In the genomic region with DNA sequence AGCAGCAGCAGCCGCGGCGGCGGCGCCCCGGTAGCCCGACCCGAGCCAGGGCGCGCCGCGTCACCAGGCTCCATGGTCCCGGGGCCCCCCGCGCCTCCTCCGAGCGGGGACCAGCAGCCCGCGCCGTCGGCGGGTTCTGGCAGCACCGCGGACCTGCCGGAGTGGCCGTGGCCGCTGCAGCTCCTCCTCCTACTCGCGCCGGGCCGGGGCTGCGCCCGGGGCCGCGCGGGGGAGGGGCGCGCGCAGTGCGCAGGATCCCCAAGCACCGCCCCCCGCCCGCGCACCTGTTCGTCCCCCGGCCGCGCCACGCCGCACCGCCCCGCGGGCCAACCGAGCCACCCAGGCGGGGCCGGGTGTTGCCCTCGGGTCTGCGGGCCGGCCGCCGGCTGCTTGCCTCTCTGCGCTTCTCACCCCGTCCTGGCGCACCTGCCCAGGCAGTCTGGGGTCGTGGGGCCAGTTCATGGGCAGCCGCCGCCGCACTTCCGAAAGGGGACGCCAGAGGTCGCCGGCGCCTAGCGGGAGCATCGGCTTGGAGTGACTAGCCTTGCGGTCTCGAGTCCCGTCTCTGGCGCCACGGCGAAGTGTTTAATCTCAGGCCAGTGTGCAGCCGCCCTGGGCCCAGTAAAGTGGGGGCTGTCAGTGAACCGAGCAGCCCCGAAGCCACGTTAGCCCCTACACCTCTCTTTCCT, we compare ENCODE assay signal across 8 cellular contexts. TPM values are rescaled to one million over a fixed set of nuclear protein-coding genes. Genes with fewer than 3 reads are reported as not detected.
DNase-seq lines count a peak whose midpoint lies in the region; ATAC-seq, FAIRE-seq and TF ChIP-seq lines count a peak whose summit lies in the region.

TSS of gene SLC9A7 (minus strand) at position 163 of the 689 bp plus-strand sequence. CDS start at position 74, 89 bp downstream.

- POLR2A ChIA-PET in SK-N-SH (lab: Yijun Ruan, JAX), result no interaction called here

- no peak within 1 kb of the TSS for H4K91ac ChIP-seq in H9 (ENCODE audit: insufficient read length, low read depth, low read length)

- H3K18ac ChIP-seq in H9 (ENCODE audit: insufficient read length, low read depth, low read length), result no peak within 1 kb of the TSS

- TF ChIP-seq CTCF in GM06990 (IDR thresholded peaks at IDR 0.05; ENCODE audit: insufficient read depth, low read length, poor library complexity, severe bottlenecking) (peak; percentile 74), H9 (conservative IDR thresholded peaks at IDR 0.05) (peak; percentile 79), SK-N-SH (IDR thresholded peaks at IDR 0.05) (peak; percentile 77), glutamatergic neuron (IDR thresholded peaks at IDR 0.05; ENCODE audit: partially characterized antibody, unreplicated experiment) (peak; percentile 79), pancreas (IDR thresholded peaks at IDR 0.05) (peak; percentile 68 to 77 (median 70)), tibial nerve (IDR thresholded peaks at IDR 0.05) (peak; percentile 74 to 91 (median 83))

- H3K4me3 ChIP-seq in GM06990 (replicated peaks; ENCODE audit: low read depth, low read length) (peak within 1 kb of the TSS; percentile 82), MG63 (peak within 1 kb of the TSS; percentile 37), SK-N-SH (ENCODE audit: low read depth in 2 of 2, low read length in 1 of 2) (peak within 1 kb of the TSS; percentile 60 to 64), pancreas (peak within 1 kb of the TSS; percentile 23 to 60 (median 47)), tibial nerve (peak within 1 kb of the TSS; percentile 17 to 62 (median 39))

- H3K4me1 ChIP-seq in H9 (ENCODE audit: insufficient read depth, low read length), result peaks cover 5% of the 10 kb centered on the region; the same call in 1 of the 2 replicates
- H3K4me1 ChIP-seq in SK-N-SH (ENCODE audit: control insufficient read depth in 1 of 2, insufficient read depth in 2 of 2, low read depth in 1 of 2, low read length in 1 of 2), result peaks cover 6 to 9% of the 10 kb centered on the region in 2 experiments; a peak in 2 of 4 replicates
- H3K4me1 ChIP-seq in pancreas, result no peaks in the 10 kb centered on the region
- peaks cover 0 to 12% (median 0%) of the 10 kb centered on the region in 4 donors for H3K4me1 ChIP-seq in tibial nerve

- H4K8ac ChIP-seq in H9 (replicated peaks; ENCODE audit: insufficient read length, low read depth, low read length), result no peak within 1 kb of the TSS

- no peak within 1 kb of the TSS; the same call in 1 of the 2 replicates for H3K14ac ChIP-seq in H9 (ENCODE audit: insufficient read depth, low read length)

- no peak within 1 kb of the TSS for H2BK120ac ChIP-seq in H9 (ENCODE audit: low read depth, low read length, poor library complexity, severe bottlenecking)

- H3K27ac Mint-ChIP-seq in H9 (peak within 1 kb of the TSS in 2 of 3 experiments; percentile 4 to 50; a peak in 3 of 7 replicates), glutamatergic neuron (ENCODE audit: unreplicated experiment) (peak within 1 kb of the TSS; percentile 64)
- peak within 1 kb of the TSS; percentile 82 for H3K27ac Mint-ChIP-seq in activated naive CD4-positive, alpha-beta T cell treated with anti-CD3 and anti-CD28 coated beads for 36 hours

- no peak within 1 kb of the TSS for H2AK5ac ChIP-seq in H9 (ENCODE audit: insufficient read length, low read length)

- no peak for TF ChIP-seq POLR2A in tibial nerve (IDR thresholded peaks at IDR 0.05)

- H3K9ac ChIP-seq in H9 (ENCODE audit: extremely low read depth, insufficient read length, low read length) (peak within 1 kb of the TSS; percentile 27), SK-N-SH (peak within 1 kb of the TSS; percentile 54)

- peaks cover 4 to 9% (median 7%) of the 10 kb centered on the region in 3 experiments; a peak in 4 of 7 replicates for H3K36me3 Mint-ChIP-seq in H9 (ENCODE audit: insufficient read depth in 1 of 3, low read depth in 3 of 3)
- H3K36me3 Mint-ChIP-seq in activated naive CD4-positive, alpha-beta T cell treated with anti-CD3 and anti-CD28 coated beads for 36 hours (ENCODE audit: low read depth), result peaks cover 1% of the 10 kb centered on the region
- no peaks in the 10 kb centered on the region for H3K36me3 Mint-ChIP-seq in glutamatergic neuron (ENCODE audit: unreplicated experiment)

- H3K9me3 ChIP-seq in H9 (ENCODE audit: control insufficient read depth, low read depth, low read length) (peaks cover 17% of the 10 kb centered on the region), MG63 (no peaks in the 10 kb centered on the region), SK-N-SH (peaks cover 6% of the 10 kb centered on the region; the same call in 1 of the 2 replicates), pancreas (no peaks in the 10 kb centered on the region), tibial nerve (no peaks in the 10 kb centered on the region)

- no peak within 1 kb of the TSS for H3K23ac ChIP-seq in H9 (ENCODE audit: insufficient read length, low read depth, low read length)

- H3K4me1 Mint-ChIP-seq in H9, result peaks cover 33 to 35% of the 10 kb centered on the region in 2 experiments
- H3K4me1 Mint-ChIP-seq in activated naive CD4-positive, alpha-beta T cell treated with anti-CD3 and anti-CD28 coated beads for 36 hours (ENCODE audit: low read depth), result peaks cover 24% of the 10 kb centered on the region
- peaks cover 2% of the 10 kb centered on the region for H3K4me1 Mint-ChIP-seq in glutamatergic neuron (ENCODE audit: low read depth, unreplicated experiment)

- no peak within 1 kb of the TSS for H2BK5ac ChIP-seq in H9 (ENCODE audit: insufficient read length, low read length)

- H3K79me1 ChIP-seq in H9 (ENCODE audit: insufficient read depth, low read depth, low read length, poor library complexity, severe bottlenecking), result no peaks in the 10 kb centered on the region

- H2AFZ ChIP-seq in H9 (ENCODE audit: low read length) (no peak within 1 kb of the TSS), SK-N-SH (ENCODE audit: low read depth) (peak within 1 kb of the TSS; percentile 92)

- TF ChIP-seq RAD21 in SK-N-SH (IDR thresholded peaks at IDR 0.05; ENCODE audit: low read length), result peak; percentile 78

- H3K27ac ChIP-seq in H9 (ENCODE audit: insufficient read length, low read depth, low read length) (no peak within 1 kb of the TSS), SK-N-SH (ENCODE audit: low read depth in 2 of 2, low read length in 1 of 2) (peak within 1 kb of the TSS in 1 of 2 experiments; percentile 33; a peak in 2 of 4 replicates), pancreas (peak within 1 kb of the TSS in 3 of 4 donors; percentile 52 to 71 (median 62)), tibial nerve (peak within 1 kb of the TSS in 3 of 4 donors; percentile 3 to 70 (median 26))

- no peak within 1 kb of the TSS for H2BK12ac ChIP-seq in H9 (ENCODE audit: insufficient read length, low read depth, low read length)

- H2BK15ac ChIP-seq in H9 (ENCODE audit: low read depth, low read length), result no peak within 1 kb of the TSS

- peaks cover 81 to 85% of the 10 kb centered on the region in 2 experiments for H3K9me3 Mint-ChIP-seq in H9
- no peaks in the 10 kb centered on the region for H3K9me3 Mint-ChIP-seq in activated naive CD4-positive, alpha-beta T cell treated with anti-CD3 and anti-CD28 coated beads for 36 hours
- peaks cover 2% of the 10 kb centered on the region for H3K9me3 Mint-ChIP-seq in glutamatergic neuron (ENCODE audit: unreplicated experiment)

- no peaks in the 10 kb centered on the region for H3K27me3 ChIP-seq in GM06990 (replicated peaks; ENCODE audit: control insufficient read depth, insufficient read depth, low read length)
- no peaks in the 10 kb centered on the region for H3K27me3 ChIP-seq in H9 (ENCODE audit: insufficient read depth, low read length)
- no peaks in the 10 kb centered on the region for H3K27me3 ChIP-seq in MG63
- peaks cover 17% of the 10 kb centered on the region; the same call in 1 of the 2 replicates for H3K27me3 ChIP-seq in SK-N-SH (ENCODE audit: insufficient read depth)
- peaks cover 0 to 3% (median 0%) of the 10 kb centered on the region in 4 donors for H3K27me3 ChIP-seq in pancreas
- H3K27me3 ChIP-seq in tibial nerve, result no peaks in the 10 kb centered on the region

- H3K23me2 ChIP-seq in H9 (ENCODE audit: insufficient read length, low read depth, low read length, poor library complexity, severe bottlenecking), result peaks cover 12% of the 10 kb centered on the region

- no peak within 1 kb of the TSS for H2BK20ac ChIP-seq in H9 (ENCODE audit: low read depth, low read length, poor library complexity, severe bottlenecking)

- no peak within 1 kb of the TSS for H4K5ac ChIP-seq in H9 (ENCODE audit: insufficient read length, low read depth, low read length)

- DNase-seq in GM06990 (ENCODE audit: extremely low read depth, insufficient read length), result peak; percentile 88
- DNase-seq in H9, result peak; percentile 85
- DNase-seq in MG63, result peak; percentile 65
- DNase-seq in SK-N-SH, result peak; percentile 80
- DNase-seq in activated naive CD4-positive, alpha-beta T cell treated with anti-CD3 and anti-CD28 coated beads for 36 hours, result peak; percentile 82
- DNase-seq in glutamatergic neuron, result peak; percentile 82
- peak; percentile 65 to 91 (median 83) for DNase-seq in pancreas
- DNase-seq in tibial nerve (ENCODE audit: low spot score in 2 of 2), result peak; percentile 43 to 64

- H3F3A ChIP-seq in SK-N-SH (replicated peaks; ENCODE audit: insufficient read depth), result no peaks in the 10 kb centered on the region

- H3K56ac ChIP-seq in H9 (ENCODE audit: insufficient read length, low read depth, low read length), result no peak within 1 kb of the TSS

- no CpG with 5 or more reads among the region's 85 CpGs for WGBS in H9 (ENCODE audit: extremely low coverage, insufficient read length, low lambda C conversion rate)
- 26% methylated on average over 42 of the region's 85 CpGs for WGBS in SK-N-SH (ENCODE audit: low lambda C conversion rate)
- WGBS in pancreas, 2 donors, result 0 to 8% methylated on average over 58 to 85 of the region's 85 CpGs
- 36% methylated on average over 35 of the region's 85 CpGs; no CpG with 5 or more reads in 1 of the 2 donors for WGBS in tibial nerve, 2 donors

- TF ChIP-seq EP300 in SK-N-SH (IDR thresholded peaks at IDR 0.05; ENCODE audit: borderline replicate concordance in 1 of 2, low read depth in 1 of 2, low read length in 1 of 2), result no peak
- no peak for TF ChIP-seq EP300 in tibial nerve (IDR thresholded peaks at IDR 0.05)

- no peak within 1 kb of the TSS for H3K4ac ChIP-seq in H9 (ENCODE audit: low read depth, low read length)

- peak; percentile 89 to 93 (median 90) for ATAC-seq in pancreas

- no peaks in the 10 kb centered on the region for H4K20me1 ChIP-seq in H9 (ENCODE audit: control insufficient read depth, insufficient read depth, insufficient read length)
- 0 out of 2 replicates have a peak, but pooled peaks cover 2% of the 10 kb centered on the region for H4K20me1 ChIP-seq in SK-N-SH (ENCODE audit: insufficient read depth)

- H3K79me2 ChIP-seq in H9 (ENCODE audit: insufficient read depth, low read length), result peaks cover 4% of the 10 kb centered on the region; the same call in 1 of the 2 replicates
- 0 out of 2 replicates have a peak, but pooled peaks cover 12% of the 10 kb centered on the region for H3K79me2 ChIP-seq in SK-N-SH (ENCODE audit: insufficient read depth)

- H3K36me3 ChIP-seq in GM06990 (ENCODE audit: control insufficient read depth, insufficient read depth, low read length) (no peaks in the 10 kb centered on the region), MG63 (no peaks in the 10 kb centered on the region), SK-N-SH (replicated peaks in 1 of 2; ENCODE audit: control insufficient read depth in 1 of 2, insufficient read depth in 2 of 2, low read length in 1 of 2) (no peaks in the 10 kb centered on the region), pancreas (no peaks in the 10 kb centered on the region), tibial nerve (no peaks in the 10 kb centered on the region)

- H3T11ph ChIP-seq in H9 (ENCODE audit: low read length), result no peak within 1 kb of the TSS

- peak within 1 kb of the TSS; percentile 85 for H3K4me2 ChIP-seq in H9 (ENCODE audit: insufficient read depth, insufficient read length, low read length)
- peak within 1 kb of the TSS; percentile 78 for H3K4me2 ChIP-seq in SK-N-SH

- intact Hi-C loops in activated naive CD4-positive, alpha-beta T cell treated with anti-CD3 and anti-CD28 coated beads for 36 hours (cut with micrococcal nuclease), result loop anchor here (1.0 to 5.0 kb wide), 6 partner anchors 37 to 334 kb away; partner anchors contain the start of genes JADE3 and RP2
- intact Hi-C loops in pancreas (cut with DNase I), result no loop called here

- H3K4me3 Mint-ChIP-seq in H9 (peak within 1 kb of the TSS; percentile 78 to 90), glutamatergic neuron (ENCODE audit: unreplicated experiment) (peak within 1 kb of the TSS; percentile 88)
- H3K4me3 Mint-ChIP-seq in activated naive CD4-positive, alpha-beta T cell treated with anti-CD3 and anti-CD28 coated beads for 36 hours, result peak within 1 kb of the TSS; percentile 91

- no peaks in the 10 kb centered on the region for H3K9me2 ChIP-seq in SK-N-SH

- no peak for FAIRE-seq in pancreas (lab: Jason Lieb, UNC)

- CTCF ChIA-PET in SK-N-SH (lab: Yijun Ruan, JAX), result interaction anchor here (0.6 to 4.0 kb wide), 15 partner anchors 10 to 334 kb away, joined by 3 to 26 read pairs (median 4); no protein-coding TSS in a partner anchor
- CTCF ChIA-PET in activated naive CD4-positive, alpha-beta T cell treated with anti-CD3 and anti-CD28 coated beads for 36 hours (lab: Charles Lee), result interaction anchor here (0.6 to 1.7 kb wide), 4 partner anchors 9 to 38 kb away, joined by 3 to 29 read pairs (median 8); no protein-coding TSS in a partner anchor

- H3K27me3 Mint-ChIP-seq in H9 (ENCODE audit: low read depth), result peaks cover 10% of the 10 kb centered on the region
- peaks cover 4% of the 10 kb centered on the region for H3K27me3 Mint-ChIP-seq in activated naive CD4-positive, alpha-beta T cell treated with anti-CD3 and anti-CD28 coated beads for 36 hours (ENCODE audit: low read depth)
- no peaks in the 10 kb centered on the region for H3K27me3 Mint-ChIP-seq in glutamatergic neuron (ENCODE audit: unreplicated experiment)

RNA-seq across cellular contexts. Expression of gene SLC9A7, which starts in this region (rescaled TPM):
- 5.6 and 5.9 TPM in 2 replicates for total RNA-seq in H9 (2021)
- total RNA-seq in MG63 (2014; rRNA removed; shearing (Covaris generic); ENCODE audit: low replicate concordance), result 1.2 and 1.4 TPM in 2 replicates
- 10.3 and 10.5 TPM in 2 replicates for polyA plus RNA-seq in SK-N-SH (2012; rRNA removed)
- polyA plus RNA-seq in SK-N-SH (2012; cell fraction: cytosol; rRNA removed), result 6.4 and 8.5 TPM in 2 replicates
- polyA plus RNA-seq in SK-N-SH (2012; cell fraction: nucleus; rRNA removed), result 15.2 and 17.4 TPM in 2 replicates
- 10 to 100 TPM; 10.1 to 11.1 TPM for total RNA-seq in activated naive CD4-positive, alpha-beta T cell treated with anti-CD3 and anti-CD28 coated beads for 36 hours
- total RNA-seq in glutamatergic neuron (ENCODE audit: unreplicated experiment), result 5.0 TPM
- 10 to 100 TPM in 2 of 6 donors, 1 to 10 TPM in 4; 5.9 to 16.0 (median 7.4) TPM for total RNA-seq in pancreas
- 1 to 10 TPM; 2.2 to 2.9 TPM for polyA plus RNA-seq in pancreas
- total RNA-seq in tibial nerve, result 10 to 100 TPM in 1 of 4 donors, 1 to 10 TPM in 3; 5.5 to 11.1 (median 7.3) TPM

Comparison
In these comparisons a context has a peak if more than half of its experiments do, and no peak if none do; other contexts are left out.
1. H3K27ac Mint-ChIP-seq: peak in every context shown above with its lines; median percentile 82 in activated naive CD4-positive, alpha-beta T cell treated with anti-CD3 and anti-CD28 coated beads for 36 hours; 64 in glutamatergic neuron; 27 in H9.